Comparison of ENCODE assay signal across 8 cellular contexts in genomic region chr10:101441539-101442455, GRCh38.
DNase-seq lines count a peak whose midpoint lies in the region; ATAC-seq and TF ChIP-seq lines count a peak whose summit lies in the region.

No MANE protein-coding gene starts in this region.

- peak; percentile 46 for ATAC-seq in central memory CD8-positive, alpha-beta T cell (replicated peaks; ENCODE audit: extremely low read depth, poor library complexity, severe bottlenecking)
- ATAC-seq in HG03045 (IDR thresholded peaks at IDR 0.05; ENCODE audit: unreplicated experiment) = no peak

- DNase-seq in activated T-cell treated with anti-CD3 and anti-CD28 coated beads for 4 hours = peak; percentile 1
- DNase-seq in activated T-cell treated with anti-CD3 and anti-CD28 coated beads, Interleukin-2, amount 50 U/mL, for 1 hour = no peak
- peak; percentile 64 for DNase-seq in Jurkat, Clone E6-1 (ENCODE audit: low read depth, low spot score)
- DNase-seq in PC-9 = peak; percentile 7 to 36
- no peak for DNase-seq in central memory CD8-positive, alpha-beta T cell (ENCODE audit: low spot score in 2 of 2)
- DNase-seq in kidney epithelial cell (ENCODE audit: low read depth) = peak; percentile 31
- peak; percentile 84 for DNase-seq in superior temporal gyrus (ENCODE audit: extremely low spot score)

- no TSS peak for BruUV-seq in PC-9 (replicated peaks; lab: Mats Ljungman, UMichigan)

- H3K27ac ChIP-seq in PC-9 = no peak overlapping the region

- no peaks in the 10 kb centered on the region for H3K4me1 ChIP-seq in PC-9 (replicated peaks; ENCODE audit: insufficient read depth)

- H3K4me1 Mint-ChIP-seq in central memory CD8-positive, alpha-beta T cell = peaks cover 6% of the 10 kb centered on the region

- H3K9me3 ChIP-seq in PC-9 (ENCODE audit: insufficient read depth, low read depth) = no peaks in the 10 kb centered on the region

- no peak overlapping the region for H2AFZ ChIP-seq in PC-9

- no peak overlapping the region for H3K27ac Mint-ChIP-seq in central memory CD8-positive, alpha-beta T cell (ENCODE audit: low read depth)

- no peak overlapping the region for H3K4me3 ChIP-seq in Jurkat, Clone E6-1 (ENCODE audit: low read length)
- no peak overlapping the region for H3K4me3 ChIP-seq in PC-9
- no peak overlapping the region for H3K4me3 ChIP-seq in kidney epithelial cell (ENCODE audit: low read depth, low read length)

- no peak overlapping the region for H3K4me2 ChIP-seq in PC-9

- no peaks in the 10 kb centered on the region for H3K9me2 ChIP-seq in PC-9 (ENCODE audit: insufficient read depth)

- no peaks in the 10 kb centered on the region for H4K20me1 ChIP-seq in PC-9 (ENCODE audit: insufficient read depth)

- no peak overlapping the region for H3K4me3 Mint-ChIP-seq in central memory CD8-positive, alpha-beta T cell

- no peaks in the 10 kb centered on the region for H3K27me3 ChIP-seq in PC-9 (ENCODE audit: insufficient read depth, low read depth)
- no peaks in the 10 kb centered on the region for H3K27me3 ChIP-seq in kidney epithelial cell (ENCODE audit: control insufficient read depth, insufficient read depth, low read length)

- H3F3A ChIP-seq in PC-9 (ENCODE audit: insufficient read depth, low read depth) = no peaks in the 10 kb centered on the region

- CTCF ChIA-PET in PC-9 (lab: Charles Lee) = interaction anchor here (0.6 to 0.9 kb wide), 6 partner anchors 15 to 135 kb away, joined by 3 to 11 read pairs (median 4); no protein-coding TSS in a partner anchor

- POLR2A ChIA-PET in PC-9 (lab: Charles Lee; ENCODE audit: unreplicated experiment) = interaction anchor here (0.6 kb wide), 1 partner anchor 76 kb away, joined by 5 read pairs; no protein-coding TSS in a partner anchor

- H3K27me3 Mint-ChIP-seq in central memory CD8-positive, alpha-beta T cell = no peaks in the 10 kb centered on the region

- peaks cover 4% of the 10 kb centered on the region for H3K36me3 Mint-ChIP-seq in central memory CD8-positive, alpha-beta T cell (ENCODE audit: insufficient read depth)

- TF ChIP-seq CTCF in PC-9 (conservative IDR thresholded peaks at IDR 0.05) = peak; percentile 68
- TF ChIP-seq CTCF in kidney epithelial cell (IDR thresholded peaks at IDR 0.05; ENCODE audit: insufficient read depth, low read length, poor library complexity, severe bottlenecking) = peak; percentile 66

- no peaks in the 10 kb centered on the region for H3K79me2 ChIP-seq in PC-9 (ENCODE audit: low read depth)

- H3K9me3 Mint-ChIP-seq in central memory CD8-positive, alpha-beta T cell = no peaks in the 10 kb centered on the region

- H3K36me3 ChIP-seq in PC-9 (ENCODE audit: low read depth) (no peaks in the 10 kb centered on the region), kidney epithelial cell (ENCODE audit: control insufficient read depth, insufficient read depth, low read length) (no peaks in the 10 kb centered on the region)

- intact Hi-C loops in PC-9 (cut with micrococcal nuclease; ENCODE audit: unreplicated experiment) = loop anchor here (1.0 to 2.0 kb wide), 2 partner anchors 140 to 227 kb away; no protein-coding TSS in a partner anchor

Comparison
In these comparisons a context has a peak if more than half of its experiments do, and no peak if none do; other contexts are left out.
1. DNase-seq: peak in activated T-cell treated with anti-CD3 and anti-CD28 coated beads for 4 hours (single experiment), Jurkat, Clone E6-1 (single experiment), PC-9 (2 of 2), kidney epithelial cell (single experiment) and superior temporal gyrus (single experiment); none in activated T-cell treated with anti-CD3 and anti-CD28 coated beads, Interleukin-2, amount 50 U/mL, for 1 hour (single experiment) and central memory CD8-positive, alpha-beta T cell (0 of 2).